35 cellular contexts compared by ENCODE assay signal in genomic region chr10:33392706-33393105, GRCh38. TPM values are rescaled to one million over a fixed set of nuclear protein-coding genes. Genes with fewer than 3 reads are reported as not detected.
"Had no signal": no experiment of that assay in that cellular context is flagged by ENCODE, and none has a peak within 500 bp of the region (broad histone marks: within the 10 kb centered on the region; RNA-seq: fewer than 3 reads in every experiment).

No MANE protein-coding gene starts in this region.

- H3K36me3 Mint-ChIP-seq: activated CD4-positive, alpha-beta memory T cell treated with anti-CD3 and anti-CD28 coated beads for 36 hours; activated naive CD8-positive, alpha-beta T cell treated with anti-CD3 and anti-CD28 coated beads for 36 hours had no signal

- ATAC-seq: activated CD8-positive, alpha-beta T cell treated with anti-CD3 and anti-CD28 coated beads for 36 hours; activated naive CD4-positive, alpha-beta T cell treated with anti-CD3 and anti-CD28 coated beads, Interleukin-2, amount 50 U/mL, for 72 hours; activated T-cell treated with anti-CD3 and anti-CD28 coated beads, Interleukin-2, amount 50 U/mL, for 72 hours; activated T-helper 17 cell treated with anti-CD3 and anti-CD28 coated beads, Interleukin-2, amount 50 U/mL, for 72 hours; body of pancreas had no signal

- H3K27me3 ChIP-seq: adrenal gland, body of pancreas, brain microvascular endothelial cell, breast epithelium had no signal

- H3K27ac ChIP-seq: adrenal gland, body of pancreas, brain microvascular endothelial cell, breast epithelium, VCaP had no signal

- H3K36me3 ChIP-seq: adrenal gland, brain microvascular endothelial cell, breast epithelium had no signal

- H3K4me1 ChIP-seq: adrenal gland, body of pancreas, breast epithelium had no signal

- H3K9me3 Mint-ChIP-seq: activated CD4-positive, alpha-beta T cell treated with anti-CD3 and anti-CD28 coated beads, Interleukin-2, amount 10 ng/mL, durations not matched to agents 24 days and 14 days; activated T-helper 17 cell treated with anti-CD3 and anti-CD28 coated beads, Interleukin-2, amount 50 U/mL, for 72 hours; T-helper 1 cell treated with Interleukin-12 subunit alpha and Interleukin-12 subunit beta and Interleukin-4 antibody, amounts not matched to agents 30 μg/mL and 1 μg/mL, for 36 hours; T-helper 2 cell treated with Interferon-gamma antibody and Interleukin-4, amounts not matched to agents 5 μg/mL and 100 μg/mL, for 36 hours had no signal

- H3K4me3 ChIP-seq: adrenal gland, body of pancreas, breast epithelium had no signal

- H3K4me3 Mint-ChIP-seq: activated B cell treated with CpG ODN at 0.5 μM for 24 hours; activated CD4-positive, alpha-beta memory T cell treated with anti-CD3 and anti-CD28 coated beads for 36 hours; activated CD4-positive, alpha-beta T cell treated with anti-CD3 and anti-CD28 coated beads, Interleukin-2, amount 10 ng/mL, durations not matched to agents 24 days and 14 days; activated CD8-positive, alpha-beta T cell treated with anti-CD3 and anti-CD28 coated beads for 36 hours; activated naive CD4-positive, alpha-beta T cell treated with anti-CD3 and anti-CD28 coated beads for 36 hours; activated naive CD8-positive, alpha-beta T cell treated with anti-CD3 and anti-CD28 coated beads for 36 hours; activated T-cell treated with anti-CD3 and anti-CD28 coated beads, Interleukin-2, amount 50 U/mL, for 4 hours; activated T-cell treated with anti-CD3 and anti-CD28 coated beads, Interleukin-2, amount 50 U/mL, for 72 hours; activated T-helper 1 cell treated with anti-CD3 and anti-CD28 coated beads, Interleukin-12 subunit alpha, Interleukin-12 subunit beta, Interleukin-2, Interleukin-4 antibody, amounts not matched to agents 30 ng/mL and 10 ng/mL and 1 ng/mL, durations not matched to agents 14 hours and 24 hours and 36 hours; activated T-helper 17 cell treated with anti-CD3 and anti-CD28 coated beads, Interleukin-2, amount 50 U/mL, for 72 hours; T-helper 1 cell treated with Interleukin-12 subunit alpha and Interleukin-12 subunit beta and Interleukin-4 antibody, amounts not matched to agents 30 μg/mL and 1 μg/mL, for 36 hours; T-helper 2 cell treated with Interferon-gamma antibody and Interleukin-4, amounts not matched to agents 5 μg/mL and 100 μg/mL, for 36 hours had no signal

- H3K9me3 ChIP-seq: adrenal gland had no signal

- DNase-seq: activated B cell treated with CpG ODN at 0.5 μM for 24 hours; activated CD4-positive, alpha-beta memory T cell treated with anti-CD3 and anti-CD28 coated beads for 36 hours; activated CD4-positive, alpha-beta T cell treated with anti-CD3 and anti-CD28 coated beads for 4 hours; activated CD4-positive, alpha-beta T cell treated with anti-CD3 and anti-CD28 coated beads, Interleukin-2, amount 10 ng/mL, durations not matched to agents 24 days and 14 days; activated CD4-positive, alpha-beta T cell treated with anti-CD3 and anti-CD28 coated beads, Interleukin-2, amount 50 U/mL, for 1 hour; activated CD4-positive, alpha-beta T cell treated with anti-CD3 and anti-CD28 coated beads, Interleukin-2, amount 50 U/mL, for 4 hours; activated CD4-positive, CD25-positive, alpha-beta regulatory T cell treated with anti-CD3 and anti-CD28 coated beads, Interleukin-2, amount 50 U/mL, for 72 hours; activated CD8-positive, alpha-beta memory T cell treated with anti-CD3 and anti-CD28 coated beads, Interleukin-2, amount 50 U/mL, for 4 hours; activated CD8-positive, alpha-beta T cell treated with anti-CD3 and anti-CD28 coated beads for 36 hours; activated effector memory CD4-positive, alpha-beta T cell treated with anti-CD3 and anti-CD28 coated beads, Interleukin-2, amount 50 U/mL, for 16 hours; activated gamma-delta T cell treated with Interleukin-2 at 50 U/mL for 16 hours; activated naive CD4-positive, alpha-beta T cell; activated naive CD4-positive, alpha-beta T cell treated with anti-CD3 and anti-CD28 coated beads for 36 hours; activated naive CD4-positive, alpha-beta T cell treated with anti-CD3 and anti-CD28 coated beads, Interleukin-2, amount 50 U/mL, for 16 hours; activated naive CD8-positive, alpha-beta T cell treated with anti-CD3 and anti-CD28 coated beads for 36 hours; activated T-cell treated with anti-CD3 and anti-CD28 coated beads for 4 hours; activated T-cell treated with anti-CD3 and anti-CD28 coated beads, Interleukin-2, amount 50 U/mL, for 1 hour; activated T-cell treated with anti-CD3 and anti-CD28 coated beads, Interleukin-2, amount 50 U/mL, for 4 hours; activated T-cell treated with anti-CD3 and anti-CD28 coated beads, Interleukin-2, amount 50 U/mL, for 72 hours; adrenal gland; amniotic stem cell; aorta; body of pancreas; brain microvascular endothelial cell; central memory CD4-positive, alpha-beta T cell; T-helper 1 cell; T-helper 2 cell; T-helper 9 cell had no signal

- H3K27ac Mint-ChIP-seq: activated B cell treated with CpG ODN at 0.5 μM for 24 hours; activated CD4-positive, alpha-beta memory T cell treated with anti-CD3 and anti-CD28 coated beads for 36 hours; activated CD4-positive, alpha-beta T cell treated with anti-CD3 and anti-CD28 coated beads, Interleukin-2, amount 10 ng/mL, durations not matched to agents 24 days and 14 days; activated CD8-positive, alpha-beta T cell treated with anti-CD3 and anti-CD28 coated beads for 36 hours; activated naive CD4-positive, alpha-beta T cell treated with anti-CD3 and anti-CD28 coated beads for 36 hours; activated naive CD4-positive, alpha-beta T cell treated with anti-CD3 and anti-CD28 coated beads, Interleukin-2, amount 50 U/mL, for 72 hours; activated naive CD8-positive, alpha-beta T cell treated with anti-CD3 and anti-CD28 coated beads for 36 hours; activated T-cell treated with anti-CD3 and anti-CD28 coated beads, Interleukin-2, amount 50 U/mL, for 72 hours; activated T-helper 1 cell treated with anti-CD3 and anti-CD28 coated beads, Interleukin-12 subunit alpha, Interleukin-12 subunit beta, Interleukin-2, Interleukin-4 antibody, amounts not matched to agents 30 ng/mL and 10 ng/mL and 1 ng/mL, durations not matched to agents 14 hours and 24 hours and 36 hours; activated T-helper 17 cell treated with anti-CD3 and anti-CD28 coated beads, Interleukin-2, amount 50 U/mL, for 72 hours; T-helper 1 cell treated with Interleukin-12 subunit alpha and Interleukin-12 subunit beta and Interleukin-4 antibody, amounts not matched to agents 30 μg/mL and 1 μg/mL, for 36 hours; T-helper 2 cell treated with Interferon-gamma antibody and Interleukin-4, amounts not matched to agents 5 μg/mL and 100 μg/mL, for 36 hours had no signal

- H3K4me1 Mint-ChIP-seq: activated B cell treated with CpG ODN at 0.5 μM for 24 hours; activated CD4-positive, alpha-beta T cell treated with anti-CD3 and anti-CD28 coated beads, Interleukin-2, amount 10 ng/mL, durations not matched to agents 24 days and 14 days; activated naive CD8-positive, alpha-beta T cell treated with anti-CD3 and anti-CD28 coated beads for 36 hours; activated T-helper 17 cell treated with anti-CD3 and anti-CD28 coated beads, Interleukin-2, amount 50 U/mL, for 72 hours had no signal

RNA-seq across cellular contexts. Expression of gene NRP1, which starts 58.2 kb away (rescaled TPM):
- total RNA-seq: activated B cell treated with CpG ODN at 0.5 μM for 24 hours had no signal
